Comparison of ENCODE assay signal across 13 cellular contexts in genomic region chr19:38719761-38720558, GRCh38. TPM values are rescaled to one million over a fixed set of nuclear protein-coding genes. Genes with fewer than 3 reads are reported as not detected.
DNase-seq lines count a peak whose midpoint lies in the region; ATAC-seq and TF ChIP-seq lines count a peak whose summit lies in the region.
"Had no signal": no experiment of that assay in that cellular context is flagged by ENCODE, and none has a peak within 500 bp of the region (broad histone marks: within the 10 kb centered on the region; RNA-seq: fewer than 3 reads in every experiment).

No MANE protein-coding gene starts in this region.

- peaks cover 3% of the 10 kb centered on the region for H3K79me1 ChIP-seq in trophoblast cell (ENCODE audit: low read length)

- H3K9ac ChIP-seq in trophoblast cell (ENCODE audit: low read length): no peak overlapping the region

- H4K8ac ChIP-seq in trophoblast cell (ENCODE audit: low read depth, low read length): no peak overlapping the region

- 46 to 54% methylated on average over 24 of the region's 24 CpGs for WGBS in heart right ventricle, 2 donors
- 80% methylated on average over 3 of the region's 24 CpGs for WGBS in esophagus muscularis mucosa
- WGBS in trophoblast cell (ENCODE audit: extremely low coverage, insufficient coverage, insufficient read length): no CpG with 5 or more reads among the region's 24 CpGs
- 47 to 49% methylated on average over 24 of the region's 24 CpGs for WGBS in aorta, 2 donors

- H3K36me3 ChIP-seq in heart right ventricle (peaks cover 8 to 100% (median 88%) of the 10 kb centered on the region in 9 donors), esophagus muscularis mucosa (peaks cover 83 to 100% (median 99%) of the 10 kb centered on the region in 4 donors), trophoblast cell (ENCODE audit: control insufficient read depth in 1 of 2, insufficient read depth in 2 of 2, low read length in 2 of 2) (peaks cover 92% of the 10 kb centered on the region in 2 experiments), aorta (ENCODE audit: control insufficient read depth in 1 of 2, insufficient read depth in 2 of 2, low read length in 1 of 2) (peaks cover 0 to 26% of the 10 kb centered on the region in 2 donors)

- ATAC-seq in heart right ventricle: peak in 3 of 8 donors; percentile 4 to 17 (median 8)
- no peak for ATAC-seq in Right ventricle myocardium inferior
- no peak for ATAC-seq in aorta (ENCODE audit: low FRiP score)
- no peak for ATAC-seq in stimulated activated naive CD8-positive, alpha-beta T cell treated with anti-CD3 and anti-CD28 coated beads, Interleukin-15, Interleukin-2, amounts not matched to agents 100 U/mL and 50 U/mL, for 24 hours
- ATAC-seq in GM21825 (IDR thresholded peaks at IDR 0.05; ENCODE audit: unreplicated experiment): no peak

- no peak overlapping the region for H2BK5ac ChIP-seq in trophoblast cell (ENCODE audit: low read depth, low read length, poor library complexity)

- peak overlapping the region; percentile 58 to 93 (median 89) for H3K27ac ChIP-seq in heart right ventricle
- H3K27ac ChIP-seq in esophagus muscularis mucosa (replicated peaks in 1 of 4): peak overlapping the region; percentile 62 to 98 (median 76)
- H3K27ac ChIP-seq in trophoblast cell (ENCODE audit: low read depth, low read length): no peak overlapping the region
- peak overlapping the region; percentile 10 to 77 for H3K27ac ChIP-seq in aorta (ENCODE audit: low read depth in 1 of 2, low read length in 2 of 2)

- no peak for DNase-seq in heart right ventricle
- DNase-seq in Right ventricle myocardium inferior (ENCODE audit: missing footprints): no peak
- no peak for DNase-seq in esophagus muscularis mucosa (ENCODE audit: extremely low spot score)
- peak in 1 of 2 donors; percentile 29 for DNase-seq in trophoblast cell
- DNase-seq in aorta: no peak
- DNase-seq in stimulated activated CD4-positive, alpha-beta T cell treated with anti-CD3 and anti-CD28 coated beads, Interleukin-4, amount 100 ng/mL, for 1 hour: no peak
- DNase-seq in stimulated activated naive CD8-positive, alpha-beta T cell treated with anti-CD3 and anti-CD28 coated beads, Interleukin-15, Interleukin-2, amounts not matched to agents 100 U/mL and 50 U/mL, for 24 hours: no peak
- DNase-seq: activated B cell treated with CpG ODN at 0.5 μM for 24 hours; activated gamma-delta T cell; effector CD4-positive, alpha-beta T cell; HCEC 1CT; NCI-H1417 treated with DMSO at 0.1 percent for 48 hours had no signal

- intact Hi-C loops in heart right ventricle (cut with DNase I): loop anchor here in 5 of 10 donors (5.0 to 10.0 kb wide), 5 partner anchors 68 to 175 kb away; partner anchors contain the start of genes ACTN4 (in 1 of the 5), ECH1 (in 1 of the 5) and HNRNPL (in 1 of the 5)
- intact Hi-C loops in Right ventricle myocardium inferior (cut with DNase I): no loop called here
- intact Hi-C loops in esophagus muscularis mucosa (cut with DNase I): no loop called here
- intact Hi-C loops in aorta (cut with DNase I): loop anchor here in 1 of 2 donors (5.0 kb wide), 1 partner anchor 127 kb away; the partner anchor contains the start of gene HNRNPL

- H3K4me1 ChIP-seq in heart right ventricle (peaks cover 40 to 88% (median 66%) of the 10 kb centered on the region in 9 donors), esophagus muscularis mucosa (peaks cover 61 to 77% (median 68%) of the 10 kb centered on the region in 4 donors), trophoblast cell (ENCODE audit: control insufficient read depth in 1 of 2, insufficient read depth in 2 of 2, low read length in 2 of 2) (peaks cover 3 to 16% of the 10 kb centered on the region in 2 experiments), aorta (ENCODE audit: control insufficient read depth in 1 of 2, insufficient read depth in 2 of 2, low read length in 2 of 2) (no peaks in the 10 kb centered on the region)

- no peak overlapping the region for H2AFZ ChIP-seq in trophoblast cell (ENCODE audit: insufficient read depth, low read length, poor library complexity)

- no peak for TF ChIP-seq POLR2A in esophagus muscularis mucosa (IDR thresholded peaks at IDR 0.05; ENCODE audit: low read depth)

- no peak overlapping the region for H3K4ac ChIP-seq in trophoblast cell (ENCODE audit: low read depth, low read length)

- H3K9me3 ChIP-seq in heart right ventricle: no peaks in the 10 kb centered on the region
- H3K9me3 ChIP-seq in esophagus muscularis mucosa: no peaks in the 10 kb centered on the region
- H3K9me3 ChIP-seq in trophoblast cell (ENCODE audit: insufficient read depth, low read depth, low read length): peaks cover 11% of the 10 kb centered on the region
- no peaks in the 10 kb centered on the region for H3K9me3 ChIP-seq in aorta (ENCODE audit: control insufficient read depth, low read length)

- H2AK5ac ChIP-seq in trophoblast cell (ENCODE audit: low read length): no peak overlapping the region

- H3K4me2 ChIP-seq in trophoblast cell (ENCODE audit: low read length): no peak overlapping the region

- TF ChIP-seq EP300 in esophagus muscularis mucosa (IDR thresholded peaks at IDR 0.05): no peak

- TF ChIP-seq CTCF in heart right ventricle (IDR thresholded peaks at IDR 0.05): peak in 3 of 9 donors; percentile 8 to 17 (median 16)
- no peak for TF ChIP-seq CTCF in esophagus muscularis mucosa (IDR thresholded peaks at IDR 0.05)

- no peaks in the 10 kb centered on the region for H3K27me3 ChIP-seq in heart right ventricle
- no peaks in the 10 kb centered on the region for H3K27me3 ChIP-seq in esophagus muscularis mucosa
- H3K27me3 ChIP-seq in trophoblast cell (ENCODE audit: insufficient read depth, low read length): no peaks in the 10 kb centered on the region
- H3K27me3 ChIP-seq in aorta (ENCODE audit: control insufficient read depth in 1 of 2, insufficient read depth in 2 of 2, low read length in 1 of 2): no peaks in the 10 kb centered on the region

- H3K18ac ChIP-seq in trophoblast cell (ENCODE audit: low read length): peak overlapping the region; percentile 65

- no peak overlapping the region for H3K23ac ChIP-seq in trophoblast cell (ENCODE audit: low read length)

- H3K79me2 ChIP-seq in trophoblast cell (ENCODE audit: control insufficient read depth, insufficient read depth, low read length, poor library complexity): no peaks in the 10 kb centered on the region

- no peak overlapping the region for H2BK120ac ChIP-seq in trophoblast cell (ENCODE audit: insufficient read depth, low read length, poor library complexity)

- H3K4me3 ChIP-seq in heart right ventricle: no peak overlapping the region
- no peak overlapping the region for H3K4me3 ChIP-seq in esophagus muscularis mucosa
- H3K4me3 ChIP-seq in trophoblast cell (ENCODE audit: low read depth, low read length): no peak overlapping the region
- H3K4me3 ChIP-seq in aorta (ENCODE audit: low read length in 2 of 2): no peak overlapping the region

- H4K12ac ChIP-seq in trophoblast cell (ENCODE audit: low read depth, low read length): no peak overlapping the region

- no peak overlapping the region for H4K91ac ChIP-seq in trophoblast cell (ENCODE audit: low read depth, low read length)

- H2BK12ac ChIP-seq in trophoblast cell (ENCODE audit: low read length): no peak overlapping the region

- no peak overlapping the region for H3K14ac ChIP-seq in trophoblast cell (ENCODE audit: low read length)

RNA-seq across cellular contexts. Expression of gene CAPN12, which starts 24.3 kb away (rescaled TPM):
- 1 to 10 TPM in 2 of 10 donors, under 1 TPM in 8; 0.15 to 1.5 (median 0.59) TPM for total RNA-seq in heart right ventricle
- polyA plus RNA-seq in heart right ventricle: 1 to 10 TPM; 1.1 to 3.6 TPM
- total RNA-seq in Right ventricle myocardium inferior: not detected
- 1 to 10 TPM in 3 of 4 donors, under 1 TPM in 1; 0.83 to 2.1 (median 1.6) TPM for total RNA-seq in esophagus muscularis mucosa
- 11.0 and 11.5 TPM in 2 replicates for polyA plus RNA-seq in trophoblast cell (2013)
- total RNA-seq in aorta: 1 to 10 TPM; 1.9 to 2.8 TPM
- polyA plus RNA-seq in aorta: 1 to 10 TPM; 1.0 to 4.5 TPM

RNA-seq across cellular contexts. Expression of gene LGALS7, which starts 53.4 kb away (rescaled TPM):
- total RNA-seq in heart right ventricle (not detected), Right ventricle myocardium inferior (not detected), esophagus muscularis mucosa (not detected), aorta (not detected)
- polyA plus RNA-seq in heart right ventricle (not detected), aorta (not detected)
- polyA plus RNA-seq in trophoblast cell (2013): not detected in 2 replicates
- total RNA-seq: activated B cell treated with CpG ODN at 0.5 μM for 24 hours had no signal
